Comparison of ENCODE assay signal across 15 cellular contexts in genomic region chr22:33726294-33726711, GRCh38.
DNase-seq lines count a peak whose midpoint lies in the region; ATAC-seq and TF ChIP-seq lines count a peak whose summit lies in the region.
"Had no signal": no experiment of that assay in that cellular context is flagged by ENCODE, and none has a peak within 500 bp of the region (broad histone marks: within the 10 kb centered on the region; RNA-seq: fewer than 3 reads in every experiment).

No MANE protein-coding gene starts in this region.

- H3K36me3 ChIP-seq in BJ (ENCODE audit: control insufficient read depth, insufficient read depth, low read length) (no peaks in the 10 kb centered on the region), RWPE2 (ENCODE audit: low read depth) (no peaks in the 10 kb centered on the region), fibroblast of lung (ENCODE audit: control insufficient read depth, insufficient read depth, low read length) (no peaks in the 10 kb centered on the region), psoas muscle (ENCODE audit: insufficient read depth in 1 of 2, low read depth in 1 of 2) (no peaks in the 10 kb centered on the region)

- H2AFZ ChIP-seq in fibroblast of lung (ENCODE audit: low read length) = no peak overlapping the region

- H4K20me1 ChIP-seq in fibroblast of lung (ENCODE audit: control insufficient read depth, extremely low read depth, insufficient read depth, low read length) = no peaks in the 10 kb centered on the region

- POLR2A ChIA-PET in BJ (lab: Charles Lee) = interaction anchor here (0.5 kb wide), 1 partner anchor 17 kb away, joined by 6 read pairs; no protein-coding TSS in a partner anchor

- DNase-seq in BJ (ENCODE audit: low read depth) = peak; percentile 66
- DNase-seq in RWPE2 (ENCODE audit: low spot score) = no peak
- DNase-seq in fibroblast of lung (ENCODE audit: low read depth in 2 of 2) = peak; percentile 70 to 71
- no peak for DNase-seq in psoas muscle
- DNase-seq in NCI-H1436 treated with DMSO at 0.1 percent for 48 hours (lab: John Stamatoyannopoulos, UW) = no peak
- no peak for DNase-seq in effector CD8-positive, alpha-beta T cell (lab: John Stamatoyannopoulos, UW)
- DNase-seq in stimulated activated CD4-positive, alpha-beta T cell treated with anti-CD3 and anti-CD28 coated beads, Interleukin-2, amount 100 ng/mL, for 48 hours = no peak
- DNase-seq: activated CD4-positive, alpha-beta T cell treated with anti-CD3 and anti-CD28 coated beads for 48 hours; activated T-cell treated with anti-CD3 and anti-CD28 coated beads, Interleukin-2, amount 50 U/mL, for 72 hours; NCI-H1105; NCI-H510A; stimulated activated CD4-positive, alpha-beta T cell treated with anti-CD3 and anti-CD28 coated beads, Interleukin-2, amount 100 ng/mL, for 24 hours had no signal

- CTCF ChIA-PET in BJ (lab: Yijun Ruan, JAX) = interaction anchor here (1.4 kb wide), 1 partner anchor 207 kb away, joined by 4 read pairs; no protein-coding TSS in a partner anchor

- H3K27ac ChIP-seq in RWPE2 (ENCODE audit: poor library complexity, severe bottlenecking) = no peak overlapping the region
- H3K27ac ChIP-seq in fibroblast of lung (ENCODE audit: insufficient read depth, low read length) = no peak overlapping the region
- peak overlapping the region; percentile 57 for H3K27ac ChIP-seq in psoas muscle
- H3K27ac ChIP-seq: C4-2B had no signal

- TF ChIP-seq CTCF in BJ (IDR thresholded peaks at IDR 0.05; ENCODE audit: insufficient read depth, low read depth, low read length) = no peak
- TF ChIP-seq CTCF in RWPE2 (IDR thresholded peaks at IDR 0.05; ENCODE audit: poor library complexity, severe bottlenecking) = no peak
- TF ChIP-seq CTCF in fibroblast of lung (conservative IDR thresholded peaks at IDR 0.05 in 1 of 2, IDR thresholded peaks at IDR 0.05 in 1 of 2; ENCODE audit: low read depth in 1 of 2, low read length in 2 of 2) = no peak
- no peak for TF ChIP-seq CTCF in psoas muscle (IDR thresholded peaks at IDR 0.05)

- no peaks in the 10 kb centered on the region for H3K27me3 ChIP-seq in BJ (ENCODE audit: control insufficient read depth, insufficient read depth, low read length)
- H3K27me3 ChIP-seq in RWPE2 (ENCODE audit: insufficient read depth, poor library complexity, severe bottlenecking) = no peaks in the 10 kb centered on the region
- no peaks in the 10 kb centered on the region for H3K27me3 ChIP-seq in fibroblast of lung (ENCODE audit: control insufficient read depth, insufficient read depth, low read length)
- H3K27me3 ChIP-seq in psoas muscle (ENCODE audit: insufficient read depth in 3 of 3, low read length in 2 of 3) = no peaks in the 10 kb centered on the region

- no peaks in the 10 kb centered on the region for H3K9me3 ChIP-seq in RWPE2 (ENCODE audit: severe bottlenecking)
- no peaks in the 10 kb centered on the region for H3K9me3 ChIP-seq in fibroblast of lung (ENCODE audit: control insufficient read depth, insufficient read depth, low read depth, low read length)
- no peaks in the 10 kb centered on the region for H3K9me3 ChIP-seq in psoas muscle

- no peaks in the 10 kb centered on the region for H3K79me2 ChIP-seq in fibroblast of lung (ENCODE audit: control insufficient read depth, insufficient read depth, low read length)

- H3K4me1 ChIP-seq in RWPE2 (ENCODE audit: insufficient read depth, poor library complexity, severe bottlenecking) (no peaks in the 10 kb centered on the region), fibroblast of lung (ENCODE audit: control insufficient read depth, extremely low read depth, insufficient read depth, low read length) (peaks cover 5% of the 10 kb centered on the region), psoas muscle (peaks cover 29% of the 10 kb centered on the region)

- no peak overlapping the region for H3K9ac ChIP-seq in fibroblast of lung (ENCODE audit: insufficient read depth, low read length)

- intact Hi-C loops in psoas muscle (cut with DNase I) = no loop called here

- ATAC-seq in RWPE2 (ENCODE audit: low read depth) = peak; percentile 56; the same call in 2 of the 3 replicates
- ATAC-seq in psoas muscle = peak; percentile 87 to 94 (median 91)
- ATAC-seq in HG03460 (IDR thresholded peaks at IDR 0.05; ENCODE audit: unreplicated experiment) = no peak
- ATAC-seq: activated T-cell treated with anti-CD3 and anti-CD28 coated beads, Interleukin-2, amount 50 U/mL, for 72 hours; Panc1 had no signal

- no peak overlapping the region for H3K4me3 ChIP-seq in BJ (ENCODE audit: low read depth, low read length)
- H3K4me3 ChIP-seq in RWPE2 (ENCODE audit: severe bottlenecking) = no peak overlapping the region
- no peak overlapping the region for H3K4me3 ChIP-seq in fibroblast of lung (replicated peaks in 1 of 4; ENCODE audit: control extremely low read depth in 1 of 4, insufficient read depth in 1 of 4, low read depth in 3 of 4, low read length in 4 of 4)
- no peak overlapping the region for H3K4me3 ChIP-seq in psoas muscle

- 6 to 25% (median 19%) methylated on average over 3 of the region's 3 CpGs for WGBS in psoas muscle, 3 donors

- peak overlapping the region; percentile 29 for H3K4me2 ChIP-seq in fibroblast of lung (ENCODE audit: extremely low read depth, insufficient read depth, low read length)

Comparison
In these comparisons a context has a peak if more than half of its experiments do, and no peak if none do; other contexts are left out.
1. DNase-seq: peak in BJ (single experiment) and fibroblast of lung (2 of 2); none in RWPE2 (single experiment), psoas muscle (0 of 2), NCI-H1436 treated with DMSO at 0.1 percent for 48 hours (single experiment), effector CD8-positive, alpha-beta T cell (single experiment) and stimulated activated CD4-positive, alpha-beta T cell treated with anti-CD3 and anti-CD28 coated beads, Interleukin-2, amount 100 ng/mL, for 48 hours (0 of 2).